17 cellular contexts compared by ENCODE assay signal in genomic region chr5:107235167-107235566, GRCh38.
DNase-seq lines count a peak whose midpoint lies in the region; ATAC-seq and TF ChIP-seq lines count a peak whose summit lies in the region.
"Had no signal": no experiment of that assay in that cellular context is flagged by ENCODE, and none has a peak within 500 bp of the region (broad histone marks: within the 10 kb centered on the region; RNA-seq: fewer than 3 reads in every experiment).

No MANE protein-coding gene starts in this region.

- no peak overlapping the region for H4K8ac ChIP-seq in mesendoderm (ENCODE audit: low read depth, low read length)

- no peak overlapping the region for H2BK15ac ChIP-seq in mesendoderm (replicated peaks; ENCODE audit: low read depth)

- TF ChIP-seq CTCF in A673 (conservative IDR thresholded peaks at IDR 0.05; ENCODE audit: low read depth, low read length), result no peak

- intact Hi-C loops in A673 (cut with micrococcal nuclease; ENCODE audit: unreplicated experiment), result no loop called here

- H3K18ac ChIP-seq in mesendoderm (ENCODE audit: low read length), result no peak overlapping the region

- H3K27me3 ChIP-seq in A673 (replicated peaks; ENCODE audit: insufficient read depth, low read depth, low read length, poor library complexity) (no peaks in the 10 kb centered on the region), mesendoderm (ENCODE audit: insufficient read depth, low read length, poor library complexity) (no peaks in the 10 kb centered on the region)

- DNase-seq in A673 (ENCODE audit: low spot score) (peak; percentile 78), HT1080 (ENCODE audit: low read depth) (peak; percentile 8), amniotic epithelial cell (ENCODE audit: low read depth) (peak; percentile 8), COLO829 (ENCODE audit: low spot score) (no peak), mesendoderm (no peak)
- DNase-seq: 8988T; C1 segment of cervical spinal cord; CD4-positive, CD25-positive, alpha-beta regulatory T cell; CD8-positive, alpha-beta T cell; DMS 273 treated with DMSO at 0.1 percent for 48 hours; DMS79; GF-D8; GOT3; HFFc6 had no signal

- H3K9ac ChIP-seq in mesendoderm (ENCODE audit: low read length), result no peak overlapping the region

- no TSS peak for BruUV-seq in A673 (replicated peaks; lab: Mats Ljungman, UMichigan)

- no peak overlapping the region for H3K4me2 ChIP-seq in mesendoderm (ENCODE audit: low read length)
- H3K4me2 ChIP-seq: A549 had no signal

- POLR2A ChIA-PET in A673 (lab: Charles Lee; ENCODE audit: low non-redundant PET), result no interaction called here

- no CpG with 5 or more reads among the region's 6 CpGs for WGBS in mesendoderm (ENCODE audit: extremely low coverage, insufficient coverage, low lambda C conversion rate)

- H2AK5ac ChIP-seq in mesendoderm (ENCODE audit: low read length), result no peak overlapping the region

- CTCF ChIA-PET in A673 (lab: Charles Lee), result no interaction called here

- H3K23ac ChIP-seq in mesendoderm (ENCODE audit: low read length), result no peak overlapping the region

- no peak overlapping the region for H2BK120ac ChIP-seq in mesendoderm (ENCODE audit: low read depth, low read length)

- peak overlapping the region; percentile 35 for H3K27ac ChIP-seq in A673 (ENCODE audit: low read depth, low read length, poor library complexity, severe bottlenecking)
- H3K27ac ChIP-seq in mesendoderm (ENCODE audit: low read depth, low read length), result no peak overlapping the region
- H3K27ac ChIP-seq: A549 had no signal

- H3K79me2 ChIP-seq in mesendoderm (ENCODE audit: control insufficient read depth, insufficient read depth, low read length), result no peaks in the 10 kb centered on the region

- H3K4me3 ChIP-seq in A673 (ENCODE audit: low read depth, low read length, poor library complexity, severe bottlenecking) (peak overlapping the region; percentile 12), mesendoderm (ENCODE audit: low read length) (no peak overlapping the region)
- H3K4me3 ChIP-seq: A549, HAP-1 had no signal

- H4K5ac ChIP-seq in mesendoderm (ENCODE audit: low read length), result no peak overlapping the region

- H3K79me1 ChIP-seq in mesendoderm (ENCODE audit: low read length), result no peaks in the 10 kb centered on the region

- H3K4ac ChIP-seq in mesendoderm (ENCODE audit: low read depth, low read length), result no peak overlapping the region

- no peak for ATAC-seq in GM19351 (IDR thresholded peaks at IDR 0.05; ENCODE audit: unreplicated experiment)
- ATAC-seq: A549; CD8-positive, alpha-beta T cell had no signal

- H3K36me3 ChIP-seq in A673 (ENCODE audit: insufficient read depth, low read length, poor library complexity, severe bottlenecking) (no peaks in the 10 kb centered on the region), mesendoderm (ENCODE audit: control insufficient read depth, insufficient read depth, low read length) (no peaks in the 10 kb centered on the region)
- H3K36me3 ChIP-seq: HAP-1 had no signal

- H3K56ac ChIP-seq in mesendoderm (ENCODE audit: low read length), result no peak overlapping the region

- H2BK5ac ChIP-seq in mesendoderm (ENCODE audit: low read length), result no peak overlapping the region

- H3K4me1 ChIP-seq in A673 (ENCODE audit: insufficient read depth, low read length, poor library complexity, severe bottlenecking) (peaks cover 22% of the 10 kb centered on the region), mesendoderm (ENCODE audit: control insufficient read depth, low read depth, low read length) (no peaks in the 10 kb centered on the region)
- H3K4me1 ChIP-seq: A549 had no signal

- H3K9me3 ChIP-seq in A673 (ENCODE audit: low read depth, low read length, poor library complexity, severe bottlenecking), result no peaks in the 10 kb centered on the region
- H3K9me3 ChIP-seq: A549, HAP-1 had no signal

Comparison
In these comparisons a context has a peak if more than half of its experiments do, and no peak if none do; other contexts are left out.
1. DNase-seq: peak in A673 (single experiment), HT1080 (single experiment) and amniotic epithelial cell (single experiment); none in COLO829 (single experiment) and mesendoderm (single experiment).